9 cellular contexts compared by ENCODE assay signal in genomic region chr9:23821400-23822181, GRCh38. TPM values are rescaled to one million over a fixed set of nuclear protein-coding genes. Genes with fewer than 3 reads are reported as not detected.
DNase-seq lines count a peak whose midpoint lies in the region; ATAC-seq and TF ChIP-seq lines count a peak whose summit lies in the region.
"Had no signal": no experiment of that assay in that cellular context is flagged by ENCODE, and none has a peak within 500 bp of the region (broad histone marks: within the 10 kb centered on the region; RNA-seq: fewer than 3 reads in every experiment).

No MANE protein-coding gene starts in this region.

- peaks cover 10% of the 10 kb centered on the region for H4K20me1 ChIP-seq in GM23338 (replicated peaks; ENCODE audit: insufficient read depth)

- H3K4me2 ChIP-seq in GM23338, result peak overlapping the region; percentile 99

- H2AFZ ChIP-seq in GM23338, result no peak overlapping the region

- TF ChIP-seq POLR2A in prostate gland (IDR thresholded peaks at IDR 0.05), result no peak

- H3K4me1 ChIP-seq in GM23338 (ENCODE audit: insufficient read depth) (peaks cover 38% of the 10 kb centered on the region), prostate gland (replicated peaks) (no peaks in the 10 kb centered on the region)

- peaks cover 31% of the 10 kb centered on the region for H3K27me3 ChIP-seq in GM23338 (ENCODE audit: insufficient read depth)
- H3K27me3 ChIP-seq in prostate gland (replicated peaks; ENCODE audit: insufficient read depth), result peaks cover 39% of the 10 kb centered on the region

- WGBS in prostate gland, result 1% methylated on average over 54 of the region's 95 CpGs

- H3K27ac Mint-ChIP-seq in GM23338, result peak overlapping the region; percentile 89

- peaks cover 39% of the 10 kb centered on the region for H3K4me1 Mint-ChIP-seq in GM23338
- H3K4me1 Mint-ChIP-seq in activated T-cell treated with anti-CD3 and anti-CD28 coated beads, Interleukin-2, amount 50 U/mL, for 4 hours (ENCODE audit: low read depth), result no peaks in the 10 kb centered on the region

- no peaks in the 10 kb centered on the region; the same call in 1 of the 3 replicates for H3K9me3 Mint-ChIP-seq in GM23338
- H3K9me3 Mint-ChIP-seq in activated T-cell treated with anti-CD3 and anti-CD28 coated beads, Interleukin-2, amount 50 U/mL, for 4 hours, result peaks cover 5% of the 10 kb centered on the region

- H3K79me2 ChIP-seq in GM23338 (replicated peaks; ENCODE audit: insufficient read depth), result peaks cover 74% of the 10 kb centered on the region

- H3K4me3 ChIP-seq in GM23338 (peak overlapping the region; percentile 78), prostate gland (peak overlapping the region; percentile 30)

- no peak overlapping the region for H3K27ac ChIP-seq in GM23338 (ENCODE audit: low read depth)
- no peak overlapping the region for H3K27ac ChIP-seq in prostate gland

- peaks cover 10% of the 10 kb centered on the region for H3K27me3 Mint-ChIP-seq in GM23338 (ENCODE audit: insufficient read depth, low read depth, poor library complexity)
- peaks cover 33% of the 10 kb centered on the region for H3K27me3 Mint-ChIP-seq in activated T-cell treated with anti-CD3 and anti-CD28 coated beads, Interleukin-2, amount 50 U/mL, for 4 hours (ENCODE audit: low read depth)

- H3K36me3 ChIP-seq in GM23338 (ENCODE audit: insufficient read depth) (no peaks in the 10 kb centered on the region), prostate gland (no peaks in the 10 kb centered on the region)

- TF ChIP-seq CTCF in GM23338 (conservative IDR thresholded peaks at IDR 0.05; ENCODE audit: low read depth in 2 of 2) (no peak), prostate gland (IDR thresholded peaks at IDR 0.05) (no peak)

- intact Hi-C loops in prostate gland (cut with DNase I), result no loop called here

- H3F3A ChIP-seq in GM23338 (replicated peaks; ENCODE audit: low read depth), result no peaks in the 10 kb centered on the region; the same call in 1 of the 2 replicates

- H3K36me3 Mint-ChIP-seq in GM23338 (ENCODE audit: low read depth), result no peaks in the 10 kb centered on the region; the same call in 2 of the 3 replicates
- no peaks in the 10 kb centered on the region for H3K36me3 Mint-ChIP-seq in activated T-cell treated with anti-CD3 and anti-CD28 coated beads, Interleukin-2, amount 50 U/mL, for 4 hours (ENCODE audit: insufficient read depth)

- DNase-seq in GM23338 (ENCODE audit: low spot score) (peak; percentile 79), NCI-H82 treated with DMSO at 0.1 percent for 48 hours (lab: John Stamatoyannopoulos, UW; ENCODE audit: unreplicated experiment) (peak; percentile 24), glomerular visceral epithelial cell (ENCODE audit: extremely low spot score) (peak; percentile 51), prostate gland (ENCODE audit: low spot score) (no peak), foreskin melanocyte (no peak)
- no peak for DNase-seq in activated T-cell treated with anti-CD3 and anti-CD28 coated beads, Interleukin-2, amount 50 U/mL, for 4 hours

- H3K4me3 Mint-ChIP-seq in GM23338, result peak overlapping the region; percentile 90; the same call in 2 of the 3 replicates
- no peak overlapping the region for H3K4me3 Mint-ChIP-seq in activated T-cell treated with anti-CD3 and anti-CD28 coated beads, Interleukin-2, amount 50 U/mL, for 4 hours
- H3K4me3 Mint-ChIP-seq: T-helper 1 cell treated with Interleukin-12 subunit alpha and Interleukin-12 subunit beta and Interleukin-4 antibody, amounts not matched to agents 30 μg/mL and 1 μg/mL, for 36 hours had no signal

- ATAC-seq in GM23338 (peak; percentile 11), HG02759 (IDR thresholded peaks at IDR 0.05; ENCODE audit: unreplicated experiment) (no peak), GM21619 (IDR thresholded peaks at IDR 0.05; ENCODE audit: unreplicated experiment) (no peak)
- ATAC-seq in activated T-cell treated with anti-CD3 and anti-CD28 coated beads, Interleukin-2, amount 50 U/mL, for 4 hours, result no peak

- H3K9me3 ChIP-seq in prostate gland, result no peaks in the 10 kb centered on the region

- H3K9me2 ChIP-seq in GM23338 (ENCODE audit: insufficient read depth), result no peaks in the 10 kb centered on the region

TF ChIP-seq in GM23338, 12 proteins besides CTCF, POLR2A, EP300 and RAD21:
- TF ChIP-seq POLR2AphosphoS5 (IDR thresholded peaks at IDR 0.05; ENCODE audit: low read depth) (peak; percentile 65), ZNF114 (CRISPR knock-in tag; IDR thresholded peaks at IDR 0.05) (no peak), NANOG (IDR thresholded peaks at IDR 0.05; ENCODE audit: borderline replicate concordance) (no peak), JUNB (IDR thresholded peaks at IDR 0.05; ENCODE audit: unreplicated experiment) (no peak), ZNF331 (CRISPR knock-in tag; IDR thresholded peaks at IDR 0.05; ENCODE audit: low read depth) (no peak), EZH2 (IDR thresholded peaks at IDR 0.05; ENCODE audit: low read depth, unreplicated experiment) (no peak), CREB1 (CRISPR knock-in tag; IDR thresholded peaks at IDR 0.05; ENCODE audit: low read depth) (peak; percentile 21; the same call in 1 of the 2 replicates), STAT1 (IDR thresholded peaks at IDR 0.05; ENCODE audit: unreplicated experiment) (no peak)
- TF ChIP-seq, protein P1, sequence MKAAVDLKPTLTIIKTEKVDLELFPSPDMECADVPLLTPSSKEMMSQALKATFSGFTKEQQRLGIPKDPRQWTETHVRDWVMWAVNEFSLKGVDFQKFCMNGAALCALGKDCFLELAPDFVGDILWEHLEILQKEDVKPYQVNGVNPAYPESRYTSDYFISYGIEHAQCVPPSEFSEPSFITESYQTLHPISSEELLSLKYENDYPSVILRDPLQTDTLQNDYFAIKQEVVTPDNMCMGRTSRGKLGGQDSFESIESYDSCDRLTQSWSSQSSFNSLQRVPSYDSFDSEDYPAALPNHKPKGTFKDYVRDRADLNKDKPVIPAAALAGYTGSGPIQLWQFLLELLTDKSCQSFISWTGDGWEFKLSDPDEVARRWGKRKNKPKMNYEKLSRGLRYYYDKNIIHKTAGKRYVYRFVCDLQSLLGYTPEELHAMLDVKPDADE (IDR thresholded peaks at IDR 0.05), result no peak
- TF ChIP-seq, protein P2, sequence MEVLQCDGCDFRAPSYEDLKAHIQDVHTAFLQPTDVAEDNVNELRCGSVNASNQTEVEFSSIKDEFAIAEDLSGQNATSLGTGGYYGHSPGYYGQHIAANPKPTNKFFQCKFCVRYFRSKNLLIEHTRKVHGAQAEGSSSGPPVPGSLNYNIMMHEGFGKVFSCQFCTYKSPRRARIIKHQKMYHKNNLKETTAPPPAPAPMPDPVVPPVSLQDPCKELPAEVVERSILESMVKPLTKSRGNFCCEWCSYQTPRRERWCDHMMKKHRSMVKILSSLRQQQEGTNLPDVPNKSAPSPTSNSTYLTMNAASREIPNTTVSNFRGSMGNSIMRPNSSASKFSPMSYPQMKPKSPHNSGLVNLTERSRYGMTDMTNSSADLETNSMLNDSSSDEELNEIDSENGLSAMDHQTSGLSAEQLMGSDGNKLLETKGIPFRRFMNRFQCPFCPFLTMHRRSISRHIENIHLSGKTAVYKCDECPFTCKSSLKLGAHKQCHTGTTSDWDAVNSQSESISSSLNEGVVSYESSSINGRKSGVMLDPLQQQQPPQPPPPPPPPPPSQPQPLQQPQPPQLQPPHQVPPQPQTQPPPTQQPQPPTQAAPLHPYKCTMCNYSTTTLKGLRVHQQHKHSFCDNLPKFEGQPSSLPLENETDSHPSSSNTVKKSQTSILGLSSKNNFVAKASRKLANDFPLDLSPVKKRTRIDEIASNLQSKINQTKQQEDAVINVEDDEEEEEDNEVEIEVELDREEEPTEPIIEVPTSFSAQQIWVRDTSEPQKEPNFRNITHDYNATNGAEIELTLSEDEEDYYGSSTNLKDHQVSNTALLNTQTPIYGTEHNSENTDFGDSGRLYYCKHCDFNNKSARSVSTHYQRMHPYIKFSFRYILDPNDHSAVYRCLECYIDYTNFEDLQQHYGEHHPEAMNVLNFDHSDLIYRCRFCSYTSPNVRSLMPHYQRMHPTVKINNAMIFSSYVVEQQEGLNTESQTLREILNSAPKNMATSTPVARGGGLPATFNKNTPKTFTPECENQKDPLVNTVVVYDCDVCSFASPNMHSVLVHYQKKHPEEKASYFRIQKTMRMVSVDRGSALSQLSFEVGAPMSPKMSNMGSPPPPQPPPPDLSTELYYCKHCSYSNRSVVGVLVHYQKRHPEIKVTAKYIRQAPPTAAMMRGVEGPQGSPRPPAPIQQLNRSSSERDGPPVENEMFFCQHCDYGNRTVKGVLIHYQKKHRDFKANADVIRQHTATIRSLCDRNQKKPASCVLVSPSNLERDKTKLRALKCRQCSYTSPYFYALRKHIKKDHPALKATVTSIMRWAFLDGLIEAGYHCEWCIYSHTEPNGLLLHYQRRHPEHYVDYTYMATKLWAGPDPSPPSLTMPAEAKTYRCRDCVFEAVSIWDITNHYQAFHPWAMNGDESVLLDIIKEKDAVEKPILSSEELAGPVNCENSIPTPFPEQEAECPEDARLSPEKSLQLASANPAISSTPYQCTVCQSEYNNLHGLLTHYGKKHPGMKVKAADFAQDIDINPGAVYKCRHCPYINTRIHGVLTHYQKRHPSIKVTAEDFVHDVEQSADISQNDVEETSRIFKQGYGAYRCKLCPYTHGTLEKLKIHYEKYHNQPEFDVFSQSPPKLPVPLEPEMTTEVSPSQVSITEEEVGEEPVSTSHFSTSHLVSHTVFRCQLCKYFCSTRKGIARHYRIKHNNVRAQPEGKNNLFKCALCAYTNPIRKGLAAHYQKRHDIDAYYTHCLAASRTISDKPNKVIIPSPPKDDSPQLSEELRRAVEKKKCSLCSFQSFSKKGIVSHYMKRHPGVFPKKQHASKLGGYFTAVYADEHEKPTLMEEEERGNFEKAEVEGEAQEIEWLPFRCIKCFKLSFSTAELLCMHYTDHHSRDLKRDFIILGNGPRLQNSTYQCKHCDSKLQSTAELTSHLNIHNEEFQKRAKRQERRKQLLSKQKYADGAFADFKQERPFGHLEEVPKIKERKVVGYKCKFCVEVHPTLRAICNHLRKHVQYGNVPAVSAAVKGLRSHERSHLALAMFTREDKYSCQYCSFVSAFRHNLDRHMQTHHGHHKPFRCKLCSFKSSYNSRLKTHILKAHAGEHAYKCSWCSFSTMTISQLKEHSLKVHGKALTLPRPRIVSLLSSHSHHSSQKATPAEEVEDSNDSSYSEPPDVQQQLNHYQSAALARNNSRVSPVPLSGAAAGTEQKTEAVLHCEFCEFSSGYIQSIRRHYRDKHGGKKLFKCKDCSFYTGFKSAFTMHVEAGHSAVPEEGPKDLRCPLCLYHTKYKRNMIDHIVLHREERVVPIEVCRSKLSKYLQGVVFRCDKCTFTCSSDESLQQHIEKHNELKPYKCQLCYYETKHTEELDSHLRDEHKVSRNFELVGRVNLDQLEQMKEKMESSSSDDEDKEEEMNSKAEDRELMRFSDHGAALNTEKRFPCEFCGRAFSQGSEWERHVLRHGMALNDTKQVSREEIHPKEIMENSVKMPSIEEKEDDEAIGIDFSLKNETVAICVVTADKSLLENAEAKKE (CRISPR knock-in tag; IDR thresholded peaks at IDR 0.05), result no peak

RNA-seq across cellular contexts. Expression of gene ELAVL2, which starts 4.4 kb away (rescaled TPM):
- 39.0 and 42.4 TPM in 2 replicates for total RNA-seq in GM23338 (2014; rRNA removed; shearing (Covaris generic))
- polyA plus RNA-seq in GM23338 (2016; fragmentation: Nextera tagmentation; extraction: Ambion mirVana), result 15.3 and 18.6 TPM in 2 replicates
- 10 to 100 TPM in 1 of 2 donors, under 1 TPM in 1; 0.55 to 43.1 TPM for total RNA-seq in prostate gland
- total RNA-seq in activated T-cell treated with anti-CD3 and anti-CD28 coated beads, Interleukin-2, amount 50 U/mL, for 4 hours, result not detected

Comparison
In these comparisons a context has a peak if more than half of its experiments do, and no peak if none do; other contexts are left out.
1. DNase-seq: peak in GM23338 (single experiment), NCI-H82 treated with DMSO at 0.1 percent for 48 hours (single experiment) and glomerular visceral epithelial cell (single experiment); none in prostate gland (single experiment), activated T-cell treated with anti-CD3 and anti-CD28 coated beads, Interleukin-2, amount 50 U/mL, for 4 hours (single experiment) and foreskin melanocyte (single experiment).